Comparison of ENCODE assay signal across 1 cellular context in genomic region chr10:108598320-108598695, GRCh38.
TF ChIP-seq lines count a peak whose summit lies in the region.

No MANE protein-coding gene starts in this region.

TF ChIP-seq in GM23338, 12 proteins besides CTCF, POLR2A, EP300 and RAD21 (continued from another document):
- TF ChIP-seq ZNF462 (CRISPR knock-in tag; IDR thresholded peaks at IDR 0.05) (peak; percentile 61; the same call in 1 of the 2 replicates), JUNB (IDR thresholded peaks at IDR 0.05; ENCODE audit: unreplicated experiment) (no peak), REST (IDR thresholded peaks at IDR 0.05; ENCODE audit: unreplicated experiment) (no peak), NANOG (IDR thresholded peaks at IDR 0.05; ENCODE audit: borderline replicate concordance) (peak; percentile 90)
